In the genomic region with DNA sequence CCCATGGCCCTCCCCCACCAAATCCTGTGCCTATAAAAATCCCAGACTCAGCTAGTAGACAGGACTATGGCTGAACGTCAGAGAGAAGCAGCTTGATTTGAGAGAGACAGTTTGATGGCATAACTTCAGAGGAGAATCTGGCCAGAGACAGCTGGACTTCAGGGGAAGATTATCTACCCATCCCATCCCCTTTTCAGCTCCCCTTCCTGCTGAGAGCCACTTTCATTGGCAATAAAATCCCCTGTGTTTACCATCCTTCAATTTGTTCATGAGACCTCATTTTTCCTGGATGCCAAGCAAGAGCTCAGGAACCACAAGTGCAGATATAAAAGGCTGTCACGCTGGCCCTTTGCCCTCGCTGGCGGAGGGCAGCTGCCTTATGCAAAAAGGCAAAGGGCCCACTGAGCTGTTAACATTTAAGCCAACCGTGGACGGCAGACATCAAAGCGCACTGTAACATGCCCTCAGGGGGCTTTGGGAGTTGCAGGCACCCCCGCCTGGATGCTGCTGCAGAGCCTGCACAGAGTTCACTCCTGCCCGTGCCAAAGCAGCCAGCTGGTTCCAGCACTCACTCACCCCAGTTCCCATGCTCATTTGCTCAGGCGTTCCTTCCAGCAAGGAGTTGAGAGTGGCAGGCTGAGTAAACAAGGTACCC, we compare ENCODE assay signal across 13 cellular contexts.
DNase-seq lines count a peak whose midpoint lies in the region; ATAC-seq lines count a peak whose summit lies in the region.
"Had no signal": no experiment of that assay in that cellular context is flagged by ENCODE, and none has a peak within 500 bp of the region (broad histone marks: within the 10 kb centered on the region; RNA-seq: fewer than 3 reads in every experiment).

No MANE protein-coding gene starts in this region.

- H3K27me3 Mint-ChIP-seq in activated CD8-positive, alpha-beta memory T cell treated with anti-CD3 and anti-CD28 coated beads, Interleukin-2, amount 10 ng/mL, durations not matched to agents 7 days and 5 days, result no peaks in the 10 kb centered on the region
- no peaks in the 10 kb centered on the region for H3K27me3 Mint-ChIP-seq in dendritic cell treated with granulocyte-macrophage colony-stimulating factor and Interleukin-4, amounts not matched to agents 40 ng/mL and 50 ng/mL, for 4 days

- peak overlapping the region; percentile 42 for H3K27ac Mint-ChIP-seq in activated CD8-positive, alpha-beta memory T cell treated with anti-CD3 and anti-CD28 coated beads, Interleukin-2, amount 10 ng/mL, durations not matched to agents 7 days and 5 days
- peak overlapping the region; percentile 40 for H3K27ac Mint-ChIP-seq in dendritic cell treated with granulocyte-macrophage colony-stimulating factor and Interleukin-4, amounts not matched to agents 40 ng/mL and 50 ng/mL, for 4 days
- H3K27ac Mint-ChIP-seq in stimulated activated effector memory CD8-positive, alpha-beta T cell treated with anti-CD3 and anti-CD28 coated beads, Interleukin-12 subunit alpha, Interleukin-12 subunit beta, amount 100 ng/mL, for 72 hours, result peak overlapping the region; percentile 81

- H3K4me1 Mint-ChIP-seq in activated CD8-positive, alpha-beta memory T cell treated with anti-CD3 and anti-CD28 coated beads, Interleukin-2, amount 10 ng/mL, durations not matched to agents 7 days and 5 days, result peaks cover 2% of the 10 kb centered on the region
- H3K4me1 Mint-ChIP-seq in dendritic cell treated with granulocyte-macrophage colony-stimulating factor and Interleukin-4, amounts not matched to agents 40 ng/mL and 50 ng/mL, for 4 days (ENCODE audit: low read depth), result peaks cover 32% of the 10 kb centered on the region
- H3K4me1 Mint-ChIP-seq in stimulated activated effector memory CD8-positive, alpha-beta T cell treated with anti-CD3 and anti-CD28 coated beads, Interleukin-12 subunit alpha, Interleukin-12 subunit beta, amount 100 ng/mL, for 72 hours, result peaks cover 9% of the 10 kb centered on the region

- CTCF ChIA-PET in activated CD8-positive, alpha-beta memory T cell treated with anti-CD3 and anti-CD28 coated beads, Interleukin-2, amount 10 ng/mL, durations not matched to agents 7 days and 5 days (lab: Charles Lee), result interaction anchor here (1.2 kb wide), 1 partner anchor 23 kb away, joined by 4 read pairs; no protein-coding TSS in a partner anchor

- peaks cover 51% of the 10 kb centered on the region for H3K36me3 Mint-ChIP-seq in activated CD8-positive, alpha-beta memory T cell treated with anti-CD3 and anti-CD28 coated beads, Interleukin-2, amount 10 ng/mL, durations not matched to agents 7 days and 5 days
- peaks cover 79% of the 10 kb centered on the region for H3K36me3 Mint-ChIP-seq in dendritic cell treated with granulocyte-macrophage colony-stimulating factor and Interleukin-4, amounts not matched to agents 40 ng/mL and 50 ng/mL, for 4 days (ENCODE audit: low read depth)
- peaks cover 83% of the 10 kb centered on the region for H3K36me3 Mint-ChIP-seq in stimulated activated effector memory CD8-positive, alpha-beta T cell treated with anti-CD3 and anti-CD28 coated beads, Interleukin-12 subunit alpha, Interleukin-12 subunit beta, amount 100 ng/mL, for 72 hours

- H3K4me3 Mint-ChIP-seq in activated CD8-positive, alpha-beta memory T cell treated with anti-CD3 and anti-CD28 coated beads, Interleukin-2, amount 10 ng/mL, durations not matched to agents 7 days and 5 days, result no peak overlapping the region
- no peak overlapping the region for H3K4me3 Mint-ChIP-seq in dendritic cell treated with granulocyte-macrophage colony-stimulating factor and Interleukin-4, amounts not matched to agents 40 ng/mL and 50 ng/mL, for 4 days
- H3K4me3 Mint-ChIP-seq in stimulated activated effector memory CD8-positive, alpha-beta T cell treated with anti-CD3 and anti-CD28 coated beads, Interleukin-12 subunit alpha, Interleukin-12 subunit beta, amount 100 ng/mL, for 72 hours, result no peak overlapping the region

- intact Hi-C loops in dendritic cell treated with granulocyte-macrophage colony-stimulating factor and Interleukin-4, amounts not matched to agents 40 ng/mL and 50 ng/mL, for 4 days (cut with micrococcal nuclease), result no loop called here

- no peak for ATAC-seq in activated CD8-positive, alpha-beta memory T cell treated with anti-CD3 and anti-CD28 coated beads, Interleukin-2, amount 10 ng/mL, durations not matched to agents 7 days and 5 days
- ATAC-seq in stimulated activated effector memory CD8-positive, alpha-beta T cell treated with anti-CD3 and anti-CD28 coated beads, Interleukin-12 subunit alpha, Interleukin-12 subunit beta, amount 100 ng/mL, for 72 hours, result no peak
- ATAC-seq in GM21360 (IDR thresholded peaks at IDR 0.05; ENCODE audit: unreplicated experiment) (no peak), HG03280 (IDR thresholded peaks at IDR 0.05; ENCODE audit: unreplicated experiment) (no peak)

- no peak for DNase-seq in activated CD8-positive, alpha-beta memory T cell treated with anti-CD3 and anti-CD28 coated beads, Interleukin-2, amount 10 ng/mL, durations not matched to agents 7 days and 5 days
- DNase-seq in activated CD8-positive, alpha-beta memory T cell treated with anti-CD3 and anti-CD28 coated beads for 24 hours, result no peak
- peak; percentile 17 for DNase-seq in NCI-H510A (lab: John Stamatoyannopoulos, UW)
- DNase-seq in stimulated activated effector memory CD8-positive, alpha-beta T cell treated with anti-CD3 and anti-CD28 coated beads, Interleukin-12 subunit alpha, Interleukin-12 subunit beta, amount 100 ng/mL, for 72 hours (ENCODE audit: low spot score in 2 of 2), result no peak
- DNase-seq in stimulated activated CD8-positive, alpha-beta memory T cell treated with anti-CD3 and anti-CD28 coated beads, Interleukin-4, amount 100 ng/mL, for 48 hours, result no peak
- DNase-seq: activated CD4-positive, CD25-positive, alpha-beta regulatory T cell treated with anti-CD3 and anti-CD28 coated beads, Interleukin-2, amount 50 U/mL, for 72 hours; activated T-cell treated with anti-CD3 and anti-CD28 coated beads, Interleukin-2, amount 50 U/mL, for 1 hour; GM23248; Kasumi-1; NCI-H1930 had no signal

- no peaks in the 10 kb centered on the region for H3K9me3 Mint-ChIP-seq in activated CD8-positive, alpha-beta memory T cell treated with anti-CD3 and anti-CD28 coated beads, Interleukin-2, amount 10 ng/mL, durations not matched to agents 7 days and 5 days (ENCODE audit: low read depth)
- H3K9me3 Mint-ChIP-seq in dendritic cell treated with granulocyte-macrophage colony-stimulating factor and Interleukin-4, amounts not matched to agents 40 ng/mL and 50 ng/mL, for 4 days, result no peaks in the 10 kb centered on the region
- no peaks in the 10 kb centered on the region for H3K9me3 Mint-ChIP-seq in stimulated activated effector memory CD8-positive, alpha-beta T cell treated with anti-CD3 and anti-CD28 coated beads, Interleukin-12 subunit alpha, Interleukin-12 subunit beta, amount 100 ng/mL, for 72 hours
